ENCODE assay signal across 8 cellular contexts in the genomic region with DNA sequence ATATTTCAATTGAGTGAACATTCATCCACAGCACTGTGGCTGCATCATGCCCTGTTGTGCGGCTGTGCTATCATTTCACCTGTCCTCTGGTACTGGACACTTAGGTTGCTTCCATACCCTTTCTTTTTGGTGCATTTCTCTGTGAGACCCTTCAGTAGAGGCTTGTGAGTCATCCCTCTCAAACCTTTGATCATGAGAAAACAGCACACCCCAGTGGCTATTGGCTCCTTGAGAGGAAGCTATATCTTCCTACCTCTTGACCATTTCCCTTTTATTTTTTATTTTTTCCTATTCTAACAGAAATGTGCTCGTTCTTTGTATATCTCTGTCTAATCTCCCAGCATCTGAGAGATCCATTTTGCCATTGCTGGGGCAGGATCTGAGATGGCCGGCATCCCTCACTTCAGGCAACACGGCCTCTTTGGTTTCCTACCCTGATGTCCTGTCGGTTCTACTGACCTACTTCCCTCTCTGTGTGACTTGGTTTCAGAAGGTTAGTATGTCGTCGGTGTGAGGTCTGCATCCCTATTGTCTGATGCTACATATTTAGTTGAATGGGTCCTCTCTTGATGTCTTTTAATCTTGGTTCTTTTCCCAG. TPM values are rescaled to one million over a fixed set of nuclear protein-coding genes. Genes with fewer than 3 reads are reported as not detected.
DNase-seq lines count a peak whose midpoint lies in the region; TF ChIP-seq lines count a peak whose summit lies in the region.

No MANE protein-coding gene starts in this region.

- H3K36me3 ChIP-seq in GM06990 (ENCODE audit: control insufficient read depth, insufficient read depth, low read length), result no peaks in the 10 kb centered on the region
- no peaks in the 10 kb centered on the region for H3K36me3 ChIP-seq in brain microvascular endothelial cell (replicated peaks)
- no peaks in the 10 kb centered on the region for H3K36me3 ChIP-seq in neutrophil
- no peaks in the 10 kb centered on the region for H3K36me3 ChIP-seq in esophagus squamous epithelium
- H3K36me3 ChIP-seq in esophagus muscularis mucosa, result no peaks in the 10 kb centered on the region

- in situ Hi-C loops in brain microvascular endothelial cell (cut with HindIII; ENCODE audit: low pct_ligation_motif_present, low sequenced_read_pairs), result no loop called here

- WGBS in esophagus squamous epithelium, 2 donors, result 57 to 62% methylated on average over 7 of the region's 7 CpGs
- 62% methylated on average over 7 of the region's 7 CpGs for WGBS in esophagus muscularis mucosa

- H3K27me3 ChIP-seq in GM06990 (replicated peaks; ENCODE audit: control insufficient read depth, insufficient read depth, low read length) (no peaks in the 10 kb centered on the region), brain microvascular endothelial cell (replicated peaks) (no peaks in the 10 kb centered on the region), neutrophil (no peaks in the 10 kb centered on the region), esophagus squamous epithelium (no peaks in the 10 kb centered on the region), esophagus muscularis mucosa (peaks cover 0 to 5% (median 0%) of the 10 kb centered on the region in 4 donors)

- intact Hi-C loops in esophagus squamous epithelium (cut with DNase I) (no loop called here), esophagus muscularis mucosa (cut with DNase I) (no loop called here)

- TF ChIP-seq POLR2A in esophagus squamous epithelium (IDR thresholded peaks at IDR 0.05), result no peak
- TF ChIP-seq POLR2A in esophagus muscularis mucosa (IDR thresholded peaks at IDR 0.05; ENCODE audit: low read depth), result no peak

- no peak for DNase-seq in GM06990 (ENCODE audit: extremely low read depth, insufficient read length)
- no peak for DNase-seq in LNCaP clone FGC (ENCODE audit: low read depth)
- peak; percentile 10 for DNase-seq in brain microvascular endothelial cell
- no peak for DNase-seq in stimulated activated CD4-positive, alpha-beta T cell treated with anti-CD3 and anti-CD28 coated beads, Interleukin-15, amount 100 ng/mL, for 24 hours
- no peak for DNase-seq in esophagus squamous epithelium (lab: John Stamatoyannopoulos, UW)
- no peak for DNase-seq in esophagus muscularis mucosa (ENCODE audit: extremely low spot score)
- no peak for DNase-seq in SK-N-DZ (ENCODE audit: low spot score)

- H3K9me3 ChIP-seq in neutrophil, result no peaks in the 10 kb centered on the region
- no peaks in the 10 kb centered on the region for H3K9me3 ChIP-seq in esophagus squamous epithelium
- no peaks in the 10 kb centered on the region for H3K9me3 ChIP-seq in esophagus muscularis mucosa

- H3K4me1 ChIP-seq in neutrophil (ENCODE audit: control insufficient read depth in 1 of 2, insufficient read depth in 1 of 2, low read depth in 1 of 2, low read length in 1 of 2) (peaks cover 79 to 81% of the 10 kb centered on the region in 2 experiments), esophagus squamous epithelium (no peaks in the 10 kb centered on the region), esophagus muscularis mucosa (no peaks in the 10 kb centered on the region)

- H3K27ac ChIP-seq in brain microvascular endothelial cell, result no peak overlapping the region
- H3K27ac ChIP-seq in neutrophil, result peak overlapping the region; percentile 71
- no peak overlapping the region for H3K27ac ChIP-seq in esophagus squamous epithelium
- H3K27ac ChIP-seq in esophagus muscularis mucosa (replicated peaks in 1 of 4), result no peak overlapping the region

- no peak overlapping the region for H3K4me3 ChIP-seq in GM06990 (replicated peaks; ENCODE audit: low read depth, low read length)
- H3K4me3 ChIP-seq in LNCaP clone FGC (ENCODE audit: low read depth, low read length), result no peak overlapping the region
- no peak overlapping the region for H3K4me3 ChIP-seq in brain microvascular endothelial cell (ENCODE audit: low read depth, low read length)
- H3K4me3 ChIP-seq in neutrophil (ENCODE audit: low read depth in 1 of 2, low read length in 1 of 2), result peak overlapping the region in 1 of 2 experiments; percentile 25
- no peak overlapping the region for H3K4me3 ChIP-seq in esophagus squamous epithelium
- no peak overlapping the region for H3K4me3 ChIP-seq in esophagus muscularis mucosa

- TF ChIP-seq CTCF in GM06990 (IDR thresholded peaks at IDR 0.05; ENCODE audit: insufficient read depth, low read length, poor library complexity, severe bottlenecking) (peak; percentile 33), LNCaP clone FGC (IDR thresholded peaks at IDR 0.05; ENCODE audit: control insufficient read depth, extremely low read depth, insufficient read depth) (peak; percentile 33), brain microvascular endothelial cell (IDR thresholded peaks at IDR 0.05; ENCODE audit: low read depth, low read length, missing control alignments) (peak; percentile 58), neutrophil (IDR thresholded peaks at IDR 0.05) (no peak), esophagus squamous epithelium (IDR thresholded peaks at IDR 0.05) (peak in 1 of 6 experiments; percentile 11), esophagus muscularis mucosa (IDR thresholded peaks at IDR 0.05) (peak in 1 of 3 experiments; percentile 8)

- TF ChIP-seq EP300 in esophagus muscularis mucosa (IDR thresholded peaks at IDR 0.05), result no peak

RNA-seq across cellular contexts. Expression of a gene that starts 23.8 kb away (rescaled TPM):
- total RNA-seq in esophagus squamous epithelium, result 1 to 10 TPM in 3 of 4 donors, under 1 TPM in 1; 0.57 to 7.6 (median 3.7) TPM
- total RNA-seq in esophagus muscularis mucosa, result 10 to 100 TPM in 2 of 4 donors, 1 to 10 TPM in 2; 4.7 to 16.6 (median 8.8) TPM
- 0.31 and 0.59 TPM in 2 replicates for polyA plus RNA-seq in SK-N-DZ (2014; cell fraction: cytosol; rRNA removed)
- 0.21 and 0.35 TPM in 2 replicates for polyA plus RNA-seq in SK-N-DZ (2014; cell fraction: nucleus; rRNA removed)
